Comparison of ENCODE assay signal across 1 cellular context in genomic region chr7:65981965-65982792, GRCh38.
TF ChIP-seq lines count a peak whose summit lies in the region.

Gene GUSB (minus strand): TSS chr7:65982213. CDS start chr7:65982183, 30 bp downstream.

TF ChIP-seq in HEK293, 187 proteins besides CTCF, POLR2A, EP300 and RAD21 (continued from another document and continues in another):
- TF ChIP-seq ZEB2 (tag by site-specific recombination; IDR thresholded peaks at IDR 0.05) (peak; percentile 96), SALL2 (tag by site-specific recombination; IDR thresholded peaks at IDR 0.05; ENCODE audit: borderline replicate concordance) (no peak), ZNF174 (tag by site-specific recombination; IDR thresholded peaks at IDR 0.05) (no peak), SP2 (tag by site-specific recombination; IDR thresholded peaks at IDR 0.05) (peak; percentile 64), ZNF48 (tag by site-specific recombination; IDR thresholded peaks at IDR 0.05) (no peak), SP3 (tag by site-specific recombination; IDR thresholded peaks at IDR 0.05) (peak; percentile 89), KLF7 (tag by site-specific recombination; IDR thresholded peaks at IDR 0.05; ENCODE audit: borderline replicate concordance) (peak; percentile 96), SP7 (tag by site-specific recombination; IDR thresholded peaks at IDR 0.05) (peak; percentile 67; the same call in 1 of the 2 replicates), ZNF701 (tag by site-specific recombination; IDR thresholded peaks at IDR 0.05) (no peak), ZNF518A (tag by site-specific recombination; conservative IDR thresholded peaks at IDR 0.05; ENCODE audit: low read depth) (no peak; the same call in 1 of the 2 replicates), ZNF777 (tag by site-specific recombination; IDR thresholded peaks at IDR 0.05; ENCODE audit: borderline replicate concordance) (peak; percentile 90), ZSCAN16 (tag by site-specific recombination; IDR thresholded peaks at IDR 0.05) (no peak), ZNF530 (tag by site-specific recombination; IDR thresholded peaks at IDR 0.05; ENCODE audit: low read depth) (no peak), ZNF394 (tag by site-specific recombination; IDR thresholded peaks at IDR 0.05; ENCODE audit: borderline replicate concordance) (peak; percentile 53; the same call in 1 of the 2 replicates), ZNF223 (tag by site-specific recombination; IDR thresholded peaks at IDR 0.05) (no peak), SETDB1 (IDR thresholded peaks at IDR 0.05; ENCODE audit: insufficient read length, low read length) (no peak), ZNF423 (tag by site-specific recombination; IDR thresholded peaks at IDR 0.05) (no peak), ZFP37 (tag by site-specific recombination; IDR thresholded peaks at IDR 0.05) (peak; percentile 68; the same call in 1 of the 2 replicates), ZNF148 (tag by site-specific recombination; IDR thresholded peaks at IDR 0.05; ENCODE audit: borderline replicate concordance) (no peak), ZNF366 (tag by site-specific recombination; conservative IDR thresholded peaks at IDR 0.05) (no peak), KLF16 (tag by site-specific recombination; IDR thresholded peaks at IDR 0.05) (peak; percentile 79), ZNF473 (tag by site-specific recombination; IDR thresholded peaks at IDR 0.05) (no peak), ZNF660 (tag by site-specific recombination; IDR thresholded peaks at IDR 0.05) (no peak; the same call in 1 of the 2 replicates), ZNF221 (tag by site-specific recombination; IDR thresholded peaks at IDR 0.05; ENCODE audit: borderline replicate concordance) (no peak), ZNF747 (tag by site-specific recombination; IDR thresholded peaks at IDR 0.05) (no peak), ZNF335 (tag by site-specific recombination; conservative IDR thresholded peaks at IDR 0.05) (peak; percentile 74), ZNF621 (tag by site-specific recombination; IDR thresholded peaks at IDR 0.05) (no peak), ZNF133 (tag by site-specific recombination; IDR thresholded peaks at IDR 0.05) (no peak), ZNF24 (tag by site-specific recombination; IDR thresholded peaks at IDR 0.05) (peak; percentile 64; the same call in 1 of the 2 replicates), ZBTB44 (tag by site-specific recombination; IDR thresholded peaks at IDR 0.05) (no peak), MYNN (tag by site-specific recombination; IDR thresholded peaks at IDR 0.05; ENCODE audit: borderline replicate concordance) (no peak), ZFP41 (tag by site-specific recombination; IDR thresholded peaks at IDR 0.05; ENCODE audit: borderline replicate concordance) (no peak), ZNF292 (tag by site-specific recombination; IDR thresholded peaks at IDR 0.05; ENCODE audit: borderline replicate concordance, low read depth) (no peak), ZNF521 (tag by site-specific recombination; IDR thresholded peaks at IDR 0.05) (no peak), ZNF114 (tag by site-specific recombination; IDR thresholded peaks at IDR 0.05) (no peak), ZNF311 (tag by site-specific recombination; IDR thresholded peaks at IDR 0.05; ENCODE audit: borderline replicate concordance) (no peak), ZNF585B (tag by site-specific recombination; IDR thresholded peaks at IDR 0.05) (no peak), ZNF514 (tag by site-specific recombination; IDR thresholded peaks at IDR 0.05) (no peak), ZNF248 (tag by site-specific recombination; IDR thresholded peaks at IDR 0.05) (no peak), ZNF416 (tag by site-specific recombination; IDR thresholded peaks at IDR 0.05) (no peak), ZNF560 (tag by site-specific recombination; IDR thresholded peaks at IDR 0.05; ENCODE audit: borderline replicate concordance) (no peak), ELK4 (IDR thresholded peaks at IDR 0.05; ENCODE audit: borderline replicate concordance, low read depth, low read length) (no peak), ZNF433 (tag by site-specific recombination; IDR thresholded peaks at IDR 0.05; ENCODE audit: low read depth) (no peak), ZNF404 (tag by site-specific recombination; IDR thresholded peaks at IDR 0.05) (no peak), ZIC2 (tag by site-specific recombination; IDR thresholded peaks at IDR 0.05) (peak; percentile 64; the same call in 1 of the 2 replicates), ZNF169 (tag by site-specific recombination; IDR thresholded peaks at IDR 0.05) (no peak), ZFP69B (tag by site-specific recombination; IDR thresholded peaks at IDR 0.05) (no peak; the same call in 1 of the 2 replicates), ZNF664 (tag by site-specific recombination; IDR thresholded peaks at IDR 0.05) (no peak), BCL11A (tag by site-specific recombination; IDR thresholded peaks at IDR 0.05; ENCODE audit: low read depth) (no peak), GLIS2 (tag by site-specific recombination; IDR thresholded peaks at IDR 0.05) (peak; percentile 94)
- TF ChIP-seq, protein P1, sequence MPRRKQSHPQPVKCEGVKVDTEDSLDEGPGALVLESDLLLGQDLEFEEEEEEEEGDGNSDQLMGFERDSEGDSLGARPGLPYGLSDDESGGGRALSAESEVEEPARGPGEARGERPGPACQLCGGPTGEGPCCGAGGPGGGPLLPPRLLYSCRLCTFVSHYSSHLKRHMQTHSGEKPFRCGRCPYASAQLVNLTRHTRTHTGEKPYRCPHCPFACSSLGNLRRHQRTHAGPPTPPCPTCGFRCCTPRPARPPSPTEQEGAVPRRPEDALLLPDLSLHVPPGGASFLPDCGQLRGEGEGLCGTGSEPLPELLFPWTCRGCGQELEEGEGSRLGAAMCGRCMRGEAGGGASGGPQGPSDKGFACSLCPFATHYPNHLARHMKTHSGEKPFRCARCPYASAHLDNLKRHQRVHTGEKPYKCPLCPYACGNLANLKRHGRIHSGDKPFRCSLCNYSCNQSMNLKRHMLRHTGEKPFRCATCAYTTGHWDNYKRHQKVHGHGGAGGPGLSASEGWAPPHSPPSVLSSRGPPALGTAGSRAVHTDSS (tag by site-specific recombination; IDR thresholded peaks at IDR 0.05), result no peak
- TF ChIP-seq, protein P2, sequence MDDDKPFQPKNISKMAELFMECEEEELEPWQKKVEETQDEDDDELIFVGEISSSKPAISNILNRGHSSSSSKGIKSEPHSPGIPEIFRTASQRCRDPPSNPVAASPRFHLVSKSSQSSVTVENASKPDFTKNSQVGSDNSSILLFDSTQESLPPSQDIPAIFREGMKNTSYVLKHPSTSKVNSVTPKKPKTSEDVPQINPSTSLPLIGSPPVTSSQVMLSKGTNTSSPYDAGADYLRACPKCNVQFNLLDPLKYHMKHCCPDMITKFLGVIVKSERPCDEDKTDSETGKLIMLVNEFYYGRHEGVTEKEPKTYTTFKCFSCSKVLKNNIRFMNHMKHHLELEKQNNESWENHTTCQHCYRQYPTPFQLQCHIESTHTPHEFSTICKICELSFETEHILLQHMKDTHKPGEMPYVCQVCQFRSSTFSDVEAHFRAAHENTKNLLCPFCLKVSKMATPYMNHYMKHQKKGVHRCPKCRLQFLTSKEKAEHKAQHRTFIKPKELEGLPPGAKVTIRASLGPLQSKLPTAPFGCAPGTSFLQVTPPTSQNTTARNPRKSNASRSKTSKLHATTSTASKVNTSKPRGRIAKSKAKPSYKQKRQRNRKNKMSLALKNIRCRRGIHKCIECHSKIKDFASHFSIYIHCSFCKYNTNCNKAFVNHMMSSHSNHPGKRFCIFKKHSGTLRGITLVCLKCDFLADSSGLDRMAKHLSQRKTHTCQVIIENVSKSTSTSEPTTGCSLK (tag by site-specific recombination; IDR thresholded peaks at IDR 0.05), result no peak
- TF ChIP-seq, protein P3, sequence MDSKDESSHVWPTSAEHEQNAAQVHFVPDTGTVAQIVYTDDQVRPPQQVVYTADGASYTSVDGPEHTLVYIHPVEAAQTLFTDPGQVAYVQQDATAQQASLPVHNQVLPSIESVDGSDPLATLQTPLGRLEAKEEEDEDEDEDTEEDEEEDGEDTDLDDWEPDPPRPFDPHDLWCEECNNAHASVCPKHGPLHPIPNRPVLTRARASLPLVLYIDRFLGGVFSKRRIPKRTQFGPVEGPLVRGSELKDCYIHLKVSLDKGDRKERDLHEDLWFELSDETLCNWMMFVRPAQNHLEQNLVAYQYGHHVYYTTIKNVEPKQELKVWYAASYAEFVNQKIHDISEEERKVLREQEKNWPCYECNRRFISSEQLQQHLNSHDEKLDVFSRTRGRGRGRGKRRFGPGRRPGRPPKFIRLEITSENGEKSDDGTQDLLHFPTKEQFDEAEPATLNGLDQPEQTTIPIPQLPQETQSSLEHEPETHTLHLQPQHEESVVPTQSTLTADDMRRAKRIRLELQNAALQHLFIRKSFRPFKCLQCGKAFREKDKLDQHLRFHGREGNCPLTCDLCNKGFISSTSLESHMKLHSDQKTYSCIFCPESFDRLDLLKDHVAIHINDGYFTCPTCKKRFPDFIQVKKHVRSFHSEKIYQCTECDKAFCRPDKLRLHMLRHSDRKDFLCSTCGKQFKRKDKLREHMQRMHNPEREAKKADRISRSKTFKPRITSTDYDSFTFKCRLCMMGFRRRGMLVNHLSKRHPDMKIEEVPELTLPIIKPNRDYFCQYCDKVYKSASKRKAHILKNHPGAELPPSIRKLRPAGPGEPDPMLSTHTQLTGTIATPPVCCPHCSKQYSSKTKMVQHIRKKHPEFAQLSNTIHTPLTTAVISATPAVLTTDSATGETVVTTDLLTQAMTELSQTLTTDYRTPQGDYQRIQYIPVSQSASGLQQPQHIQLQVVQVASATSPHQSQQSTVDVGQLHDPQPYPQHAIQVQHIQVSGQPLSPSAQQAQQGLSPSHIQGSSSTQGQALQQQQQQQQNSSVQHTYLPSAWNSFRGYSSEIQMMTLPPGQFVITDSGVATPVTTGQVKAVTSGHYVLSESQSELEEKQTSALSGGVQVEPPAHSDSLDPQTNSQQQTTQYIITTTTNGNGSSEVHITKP (tag by site-specific recombination; IDR thresholded peaks at IDR 0.05), result peak; percentile 91
